In the genomic region with DNA sequence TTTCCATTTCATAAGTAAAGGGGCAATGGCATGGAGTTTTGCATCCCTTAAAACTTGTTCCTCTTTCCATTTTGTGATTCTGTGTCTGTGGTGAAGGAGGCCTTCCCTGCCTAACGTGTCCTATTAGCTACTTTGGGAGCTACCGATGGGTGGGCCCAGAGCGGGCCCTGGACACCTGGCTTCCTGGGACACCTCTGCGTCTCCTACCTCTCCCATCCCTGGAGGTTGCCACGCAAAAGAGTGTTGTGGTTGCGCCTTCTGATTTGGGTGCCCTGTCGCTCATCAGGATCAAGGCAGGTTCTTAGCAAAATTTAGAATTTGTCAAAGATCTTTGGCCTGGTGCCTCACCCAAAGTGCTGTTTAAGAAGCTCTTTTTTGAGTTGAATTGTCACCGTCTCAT, we compare ENCODE assay signal across 33 cellular contexts.
"Had no signal": no experiment of that assay in that cellular context is flagged by ENCODE, and none has a peak within 500 bp of the region (broad histone marks: within the 10 kb centered on the region; RNA-seq: fewer than 3 reads in every experiment).

No MANE protein-coding gene starts in this region.

- H3K4me3 Mint-ChIP-seq: activated CD4-positive, alpha-beta memory T cell treated with anti-CD3 and anti-CD28 coated beads, Interleukin-2, amount 10 ng/mL, durations not matched to agents 7 days and 5 days; activated CD4-positive, alpha-beta T cell treated with anti-CD3 and anti-CD28 coated beads for 36 hours; activated CD4-positive, alpha-beta T cell treated with anti-CD3 and anti-CD28 coated beads, Interleukin-2, amount 10 ng/mL, durations not matched to agents 7 days and 5 days; activated CD8-positive, alpha-beta T cell treated with anti-CD3 and anti-CD28 coated beads, Interleukin-2, amount 10 ng/mL, durations not matched to agents 7 days and 5 days; activated naive CD4-positive, alpha-beta T cell treated with anti-CD3 and anti-CD28 coated beads, Interleukin-2, amount 10 ng/mL, durations not matched to agents 7 days and 5 days; activated naive CD4-positive, alpha-beta T cell treated with anti-CD3 and anti-CD28 coated beads, Interleukin-2, amount 50 U/mL, for 24 hours; activated naive CD8-positive, alpha-beta T cell; activated naive CD8-positive, alpha-beta T cell treated with anti-CD3 and anti-CD28 coated beads, Interleukin-2, amount 10 ng/mL, durations not matched to agents 7 days and 5 days; activated naive CD8-positive, alpha-beta T cell treated with anti-CD3 and anti-CD28 coated beads, Interleukin-2, amount 50 U/mL, for 24 hours; activated T-cell treated with anti-CD3 and anti-CD28 coated beads, Interleukin-2, amount 50 U/mL, for 24 hours; brain; central memory CD8-positive, alpha-beta T cell; T-helper 1 cell treated with Interleukin-12 subunit alpha and Interleukin-12 subunit beta and Interleukin-4 antibody, amounts not matched to agents 30 μg/mL and 1 μg/mL, for 36 hours; WTC11 had no signal

- H3K36me3 Mint-ChIP-seq: activated naive CD4-positive, alpha-beta T cell treated with anti-CD3 and anti-CD28 coated beads, Interleukin-2, amount 10 ng/mL, durations not matched to agents 7 days and 5 days; activated naive CD8-positive, alpha-beta T cell treated with anti-CD3 and anti-CD28 coated beads, Interleukin-2, amount 10 ng/mL, durations not matched to agents 7 days and 5 days; brain had no signal

- H3K27me3 Mint-ChIP-seq: activated CD4-positive, alpha-beta memory T cell treated with anti-CD3 and anti-CD28 coated beads, Interleukin-2, amount 10 ng/mL, durations not matched to agents 7 days and 5 days; activated CD4-positive, alpha-beta T cell treated with anti-CD3 and anti-CD28 coated beads for 36 hours; activated CD4-positive, alpha-beta T cell treated with anti-CD3 and anti-CD28 coated beads, Interleukin-2, amount 10 ng/mL, durations not matched to agents 7 days and 5 days; activated naive CD4-positive, alpha-beta T cell treated with anti-CD3 and anti-CD28 coated beads, Interleukin-2, amount 10 ng/mL, durations not matched to agents 7 days and 5 days; activated naive CD4-positive, alpha-beta T cell treated with anti-CD3 and anti-CD28 coated beads, Interleukin-2, amount 50 U/mL, for 24 hours; activated naive CD8-positive, alpha-beta T cell; activated naive CD8-positive, alpha-beta T cell treated with anti-CD3 and anti-CD28 coated beads, Interleukin-2, amount 10 ng/mL, durations not matched to agents 7 days and 5 days; activated naive CD8-positive, alpha-beta T cell treated with anti-CD3 and anti-CD28 coated beads, Interleukin-2, amount 50 U/mL, for 24 hours; activated T-cell treated with anti-CD3 and anti-CD28 coated beads, Interleukin-2, amount 50 U/mL, for 24 hours; brain; central memory CD8-positive, alpha-beta T cell had no signal

- H3K9me3 Mint-ChIP-seq: activated CD4-positive, alpha-beta memory T cell treated with anti-CD3 and anti-CD28 coated beads, Interleukin-2, amount 10 ng/mL, durations not matched to agents 7 days and 5 days; central memory CD8-positive, alpha-beta T cell; T-helper 1 cell treated with Interleukin-12 subunit alpha and Interleukin-12 subunit beta and Interleukin-4 antibody, amounts not matched to agents 30 μg/mL and 1 μg/mL, for 36 hours had no signal

- H3K4me1 Mint-ChIP-seq: activated CD4-positive, alpha-beta memory T cell treated with anti-CD3 and anti-CD28 coated beads, Interleukin-2, amount 10 ng/mL, durations not matched to agents 7 days and 5 days; activated CD4-positive, alpha-beta T cell treated with anti-CD3 and anti-CD28 coated beads for 36 hours; activated CD4-positive, alpha-beta T cell treated with anti-CD3 and anti-CD28 coated beads, Interleukin-2, amount 10 ng/mL, durations not matched to agents 7 days and 5 days; activated naive CD4-positive, alpha-beta T cell treated with anti-CD3 and anti-CD28 coated beads, Interleukin-2, amount 10 ng/mL, durations not matched to agents 7 days and 5 days; activated naive CD4-positive, alpha-beta T cell treated with anti-CD3 and anti-CD28 coated beads, Interleukin-2, amount 50 U/mL, for 24 hours; activated naive CD8-positive, alpha-beta T cell treated with anti-CD3 and anti-CD28 coated beads, Interleukin-2, amount 10 ng/mL, durations not matched to agents 7 days and 5 days; activated naive CD8-positive, alpha-beta T cell treated with anti-CD3 and anti-CD28 coated beads, Interleukin-2, amount 50 U/mL, for 24 hours; brain; central memory CD8-positive, alpha-beta T cell; WTC11 had no signal

- DNase-seq: activated CD4-positive, alpha-beta memory T cell treated with anti-CD3 and anti-CD28 coated beads, Interleukin-2, amount 10 ng/mL, durations not matched to agents 7 days and 5 days; activated CD4-positive, alpha-beta T cell treated with anti-CD3 and anti-CD28 coated beads for 1 hour; activated CD4-positive, alpha-beta T cell treated with anti-CD3 and anti-CD28 coated beads for 36 hours; activated CD4-positive, alpha-beta T cell treated with anti-CD3 and anti-CD28 coated beads for 48 hours; activated CD4-positive, alpha-beta T cell treated with anti-CD3 and anti-CD28 coated beads, Interleukin-2, amount 10 ng/mL, durations not matched to agents 7 days and 5 days; activated CD4-positive, alpha-beta T cell treated with anti-CD3 and anti-CD28 coated beads, Interleukin-2, amount 50 U/mL, for 48 hours; activated CD4-positive, CD25-positive, alpha-beta regulatory T cell; activated CD8-positive, alpha-beta memory T cell treated with anti-CD3 and anti-CD28 coated beads, Interleukin-2, amount 50 U/mL, for 48 hours; activated CD8-positive, alpha-beta T cell treated with anti-CD3 and anti-CD28 coated beads, Interleukin-2, amount 10 ng/mL, durations not matched to agents 7 days and 5 days; activated effector memory CD4-positive, alpha-beta T cell treated with Interleukin-2 at 50 U/mL for 16 hours; activated gamma-delta T cell; activated naive CD4-positive, alpha-beta T cell treated with anti-CD3 and anti-CD28 coated beads, Interleukin-2, amount 10 ng/mL, durations not matched to agents 7 days and 5 days; activated naive CD4-positive, alpha-beta T cell treated with Interleukin-2 at 50 U/mL for 16 hours; activated naive CD8-positive, alpha-beta T cell treated with anti-CD3 and anti-CD28 coated beads, Interleukin-2, amount 10 ng/mL, durations not matched to agents 7 days and 5 days; activated naive CD8-positive, alpha-beta T cell treated with anti-CD3 and anti-CD28 coated beads, Interleukin-2, amount 50 U/mL, for 24 hours; activated T-cell treated with anti-CD3 and anti-CD28 coated beads, Interleukin-2, amount 50 U/mL, for 24 hours; activated T-cell treated with anti-CD3 and anti-CD28 coated beads, Interleukin-2, amount 50 U/mL, for 48 hours; amygdala; anterior cingulate cortex; caudate nucleus; cerebellar nuclear complex; SW 1271; T-helper 1 cell; T-helper 9 cell; WERI-Rb-1 had no signal

- ATAC-seq: activated CD4-positive, alpha-beta T cell treated with anti-CD3 and anti-CD28 coated beads for 36 hours; activated CD4-positive, CD25-positive, alpha-beta regulatory T cell treated with anti-CD3 and anti-CD28 coated beads, Interleukin-2, amount 50 U/mL, for 24 hours; activated CD8-positive, alpha-beta T cell treated with anti-CD3 and anti-CD28 coated beads, Interleukin-2, amount 10 ng/mL, durations not matched to agents 7 days and 5 days; activated naive CD8-positive, alpha-beta T cell treated with anti-CD3 and anti-CD28 coated beads, Interleukin-2, amount 50 U/mL, for 24 hours; WTC11 had no signal

- H3K27ac Mint-ChIP-seq: activated CD4-positive, alpha-beta memory T cell treated with anti-CD3 and anti-CD28 coated beads, Interleukin-2, amount 10 ng/mL, durations not matched to agents 7 days and 5 days; activated CD4-positive, alpha-beta T cell treated with anti-CD3 and anti-CD28 coated beads for 36 hours; activated CD4-positive, alpha-beta T cell treated with anti-CD3 and anti-CD28 coated beads, Interleukin-2, amount 10 ng/mL, durations not matched to agents 7 days and 5 days; activated CD8-positive, alpha-beta T cell treated with anti-CD3 and anti-CD28 coated beads, Interleukin-2, amount 10 ng/mL, durations not matched to agents 7 days and 5 days; activated naive CD4-positive, alpha-beta T cell treated with anti-CD3 and anti-CD28 coated beads, Interleukin-2, amount 10 ng/mL, durations not matched to agents 7 days and 5 days; activated naive CD4-positive, alpha-beta T cell treated with anti-CD3 and anti-CD28 coated beads, Interleukin-2, amount 50 U/mL, for 24 hours; activated naive CD8-positive, alpha-beta T cell; activated naive CD8-positive, alpha-beta T cell treated with anti-CD3 and anti-CD28 coated beads, Interleukin-2, amount 10 ng/mL, durations not matched to agents 7 days and 5 days; activated naive CD8-positive, alpha-beta T cell treated with anti-CD3 and anti-CD28 coated beads, Interleukin-2, amount 50 U/mL, for 24 hours; activated T-cell treated with anti-CD3 and anti-CD28 coated beads, Interleukin-2, amount 50 U/mL, for 24 hours; activated T-helper 2 cell treated with anti-CD3 and anti-CD28 coated beads, Interferon-gamma antibody, Interleukin-2, Interleukin-4, amounts not matched to agents 10 μg/mL and 5 μg/mL and 100 μg/mL, durations not matched to agents 14 hours and 24 hours and 36 hours; brain; T-helper 1 cell treated with Interleukin-12 subunit alpha and Interleukin-12 subunit beta and Interleukin-4 antibody, amounts not matched to agents 30 μg/mL and 1 μg/mL, for 36 hours; WTC11 had no signal
